1 cellular context compared by ENCODE assay signal in genomic region chr6:138160329-138161117, GRCh38.
TF ChIP-seq lines count a peak whose summit lies in the region.

No MANE protein-coding gene starts in this region.

TF ChIP-seq in SK-N-SH, 30 proteins besides CTCF, POLR2A, EP300 and RAD21 (continued from another document):
- TF ChIP-seq REST (IDR thresholded peaks at IDR 0.05; ENCODE audit: low read depth, low read length) (no peak), USF2 (IDR thresholded peaks at IDR 0.05; ENCODE audit: borderline replicate concordance, low read depth, low read length) (no peak), GABPA (IDR thresholded peaks at IDR 0.05; ENCODE audit: low read depth) (no peak), RCOR1 (IDR thresholded peaks at IDR 0.05; ENCODE audit: low read length) (no peak), ELF1 (IDR thresholded peaks at IDR 0.05) (no peak), SMC3 (IDR thresholded peaks at IDR 0.05; ENCODE audit: low read depth, low read length) (no peak), RFX5 (IDR thresholded peaks at IDR 0.05; ENCODE audit: low read length) (no peak), JUND (IDR thresholded peaks at IDR 0.05) (no peak)
